ENCODE assay signal across 15 cellular contexts in genomic region chr5:67996596-67996995, GRCh38.
A peak's percentile ranks its signal among the peaks of the same experiment; 100 is the strongest.
DNase-seq lines count a peak whose midpoint lies in the region; ATAC-seq and TF ChIP-seq lines count a peak whose summit lies in the region.
"Had no signal": no experiment of that assay in that cellular context is flagged by ENCODE, and none has a peak within 500 bp of the region (broad histone marks: within the 10 kb centered on the region; RNA-seq: fewer than 3 reads in every experiment).

No MANE protein-coding gene starts in this region.

- no peak for ATAC-seq in GM21786 (IDR thresholded peaks at IDR 0.05; ENCODE audit: unreplicated experiment)
- ATAC-seq: CD8-positive, alpha-beta T cell; T-cell had no signal

- TF ChIP-seq CTCF in HEK293 (tag by site-specific recombination; IDR thresholded peaks at IDR 0.05): no peak

- H3K4me3 ChIP-seq in HEK293 (ENCODE audit: low read depth, low read length): no peak overlapping the region
- H3K4me3 ChIP-seq: PC-9 had no signal

- DNase-seq in DMS79 (lab: John Stamatoyannopoulos, UW): peak; percentile 83
- peak; percentile 70 for DNase-seq in RPMI7951 (ENCODE audit: low read depth)
- DNase-seq in islet precursor cell: peak; percentile 57
- no peak for DNase-seq in NCI-H524 (lab: John Stamatoyannopoulos, UW)
- DNase-seq in hepatic stellate cell (ENCODE audit: low spot score): no peak
- DNase-seq: CD8-positive, alpha-beta T cell; H9; Kasumi-1; NCI-H1694; NCI-H2171 treated with DMSO at 0.1 percent for 48 hours; NCI-H526; PC-9; T-cell had no signal

- H3K27ac ChIP-seq in HEK293 (ENCODE audit: extremely low read depth, low read depth, low read length): no peak overlapping the region
- H3K27ac ChIP-seq: PC-9 had no signal

- POLR2A ChIA-PET in HEK293 (lab: Yijun Ruan, JAX): no interaction called here

- CTCF ChIA-PET in HEK293 (lab: Yijun Ruan, JAX): no interaction called here

- no peaks in the 10 kb centered on the region for H3K9me3 ChIP-seq in HEK293 (ENCODE audit: control insufficient read depth, insufficient read depth, low read depth, low read length)

- peaks cover 4% of the 10 kb centered on the region; the same call in 1 of the 2 replicates for H3K4me1 ChIP-seq in HEK293 (ENCODE audit: control insufficient read depth, insufficient read depth, low read length)

- H3K36me3 ChIP-seq in HEK293 (ENCODE audit: control insufficient read depth in 2 of 2, insufficient read depth in 1 of 2, low read length in 2 of 2): no peaks in the 10 kb centered on the region

TF ChIP-seq in HEK293, 187 proteins besides CTCF, POLR2A, EP300 and RAD21:
- TF ChIP-seq EGR2 (tag by site-specific recombination; IDR thresholded peaks at IDR 0.05; ENCODE audit: low read depth): 0 out of 2 replicates have a peak, but pooled peaks have one; percentile 11
- TF ChIP-seq ZNF23 (tag by site-specific recombination; IDR thresholded peaks at IDR 0.05; ENCODE audit: borderline replicate concordance): no peak
- no peak for TF ChIP-seq ZNF48 (tag by site-specific recombination; IDR thresholded peaks at IDR 0.05)

Comparison
In these comparisons a context has a peak if more than half of its experiments do, and no peak if none do; other contexts are left out.
1. DNase-seq: peak in DMS79 (single experiment), RPMI7951 (single experiment) and islet precursor cell (single experiment); none in NCI-H524 (0 of 2) and hepatic stellate cell (single experiment).